In genomic region chr3:123067689-123068226, GRCh38 we compare ENCODE assay signal across 8 cellular contexts. TPM values are rescaled to one million over a fixed set of nuclear protein-coding genes. Genes with fewer than 3 reads are reported as not detected.
A peak's percentile ranks its signal among the peaks of the same experiment; 100 is the strongest.
DNase-seq lines count a peak whose midpoint lies in the region; ATAC-seq and TF ChIP-seq lines count a peak whose summit lies in the region.

No MANE protein-coding gene starts in this region.

- H3K4me3 Mint-ChIP-seq in MCF 10A (ENCODE audit: unreplicated experiment): peak overlapping the region; percentile 87
- H3K4me3 Mint-ChIP-seq in memory B cell: peak overlapping the region; percentile 63

- ATAC-seq in GM19351 (IDR thresholded peaks at IDR 0.05; ENCODE audit: unreplicated experiment) (peak; percentile 44), memory B cell (ENCODE audit: low read depth) (peak; percentile 28)

- no peaks in the 10 kb centered on the region for H3K27me3 ChIP-seq in BJ (ENCODE audit: control insufficient read depth, insufficient read depth, low read length)
- H3K27me3 ChIP-seq in uterus: no peaks in the 10 kb centered on the region

- H3K4me1 ChIP-seq in uterus: no peaks in the 10 kb centered on the region

- H3K36me3 ChIP-seq in BJ (ENCODE audit: control insufficient read depth, insufficient read depth, low read length): no peaks in the 10 kb centered on the region
- no peaks in the 10 kb centered on the region for H3K36me3 ChIP-seq in KOPT-K1 (ENCODE audit: insufficient read depth, low read length)
- no peaks in the 10 kb centered on the region for H3K36me3 ChIP-seq in uterus

- TF ChIP-seq POLR2A in uterus (IDR thresholded peaks at IDR 0.05): no peak

- CTCF ChIA-PET in BJ (lab: Yijun Ruan, JAX): interaction anchor here (0.9 to 2.2 kb wide), 4 partner anchors 9 to 40 kb away, joined by 3 to 8 read pairs (median 6); partner anchors contain the start of gene SEMA5B
- CTCF ChIA-PET in MCF 10A (lab: Yijun Ruan, JAX): interaction anchor here (0.8 to 2.0 kb wide), 4 partner anchors 8 to 125 kb away, joined by 3 to 11 read pairs (median 6); no protein-coding TSS in a partner anchor

- DNase-seq in BJ (ENCODE audit: low read depth) (no peak), MCF 10A (ENCODE audit: unreplicated experiment) (peak; percentile 54), memory B cell (ENCODE audit: low spot score in 2 of 2) (peak in 1 of 2 donors; percentile 6), uterus (no peak), posterior vena cava (ENCODE audit: low spot score) (no peak), ecto neural progenitor cell (ENCODE audit: low spot score) (no peak)

- no TSS peak for BruUV-seq in MCF 10A (replicated peaks; lab: Mats Ljungman, UMichigan)

- H3K4me3 ChIP-seq in BJ (ENCODE audit: low read depth, low read length) (peak overlapping the region; percentile 90), uterus (peak overlapping the region; percentile 41 to 96)

- peaks cover 4% of the 10 kb centered on the region for H3K36me3 Mint-ChIP-seq in MCF 10A (ENCODE audit: insufficient read depth, unreplicated experiment)
- no peaks in the 10 kb centered on the region for H3K36me3 Mint-ChIP-seq in memory B cell

- H3K27ac Mint-ChIP-seq in MCF 10A (ENCODE audit: low read depth, unreplicated experiment): peak overlapping the region; percentile 84
- H3K27ac Mint-ChIP-seq in memory B cell: no peak overlapping the region

- TF ChIP-seq CTCF in BJ (IDR thresholded peaks at IDR 0.05; ENCODE audit: insufficient read depth, low read depth, low read length): no peak
- no peak for TF ChIP-seq CTCF in MCF 10A (IDR thresholded peaks at IDR 0.05; ENCODE audit: unreplicated experiment)
- TF ChIP-seq CTCF in uterus (IDR thresholded peaks at IDR 0.05): no peak

- intact Hi-C loops in MCF 10A (cut with micrococcal nuclease) (no loop called here), uterus (cut with DNase I; ENCODE audit: low total_unique reads) (no loop called here), posterior vena cava (cut with DNase I) (no loop called here)

- H3K9me3 ChIP-seq in KOPT-K1 (ENCODE audit: insufficient read depth, low read length, poor library complexity, severe bottlenecking): no peaks in the 10 kb centered on the region
- no peaks in the 10 kb centered on the region for H3K9me3 ChIP-seq in uterus

- H3K27me3 Mint-ChIP-seq in MCF 10A (ENCODE audit: insufficient read depth, unreplicated experiment) (no peaks in the 10 kb centered on the region), memory B cell (no peaks in the 10 kb centered on the region)

- H3K27ac ChIP-seq in KOPT-K1 (ENCODE audit: low read depth, low read length, poor library complexity, severe bottlenecking): peak overlapping the region; percentile 53
- H3K27ac ChIP-seq in uterus: peak overlapping the region; percentile 5 to 60

- POLR2A ChIA-PET in BJ (lab: Charles Lee): no interaction called here
- POLR2A ChIA-PET in MCF 10A (lab: Yijun Ruan, JAX): interaction anchor here (0.7 to 2.0 kb wide), 16 partner anchors 8 to 684 kb away, joined by 3 to 22 read pairs (median 4); partner anchors contain the start of genes FAM162A, HSPBAP1 and SEC22A

- H3K4me1 Mint-ChIP-seq in MCF 10A (ENCODE audit: insufficient read depth, unreplicated experiment) (peaks cover 36% of the 10 kb centered on the region), memory B cell (peaks cover 12% of the 10 kb centered on the region)

- H3K9me3 Mint-ChIP-seq in MCF 10A (ENCODE audit: unreplicated experiment) (no peaks in the 10 kb centered on the region), memory B cell (no peaks in the 10 kb centered on the region)

RNA-seq across cellular contexts. Expression of gene PDIA5, which starts 0.9 kb away (rescaled TPM):
- polyA plus RNA-seq in BJ (2011; rRNA removed): 47.3 and 53.5 TPM in 2 replicates
- polyA minus RNA-seq in BJ (2011; rRNA and poly(A)+ RNA removed): 19.1 and 21.6 TPM in 2 replicates
- total RNA-seq in MCF 10A (2022) (42.7 and 47.7 TPM in 2 replicates), uterus (10 to 100 TPM in 3 of 4 donors, 1 to 10 TPM in 1; 3.6 to 38.1 (median 25.1) TPM), posterior vena cava (10 to 100 TPM; 29.5 to 29.6 TPM)

RNA-seq across cellular contexts. Expression of gene SEMA5B, which starts 40.2 kb away (rescaled TPM):
- not detected in 2 replicates for polyA plus RNA-seq in BJ (2011; rRNA removed)
- not detected in 2 replicates for polyA minus RNA-seq in BJ (2011; rRNA and poly(A)+ RNA removed)
- total RNA-seq in MCF 10A (2022) (not detected in 2 replicates), uterus (10 to 100 TPM in 1 of 4 donors, 1 to 10 TPM in 1, under 1 TPM in 1, not detected in 1; 0.29 to 25.4 (median 4.5) TPM), posterior vena cava (1 to 10 TPM in 1 of 2 donors, under 1 TPM in 1; 0.93 to 1.3 TPM)
